In genomic region chr4:41218703-41219102, GRCh38 we compare ENCODE assay signal across 38 cellular contexts. TPM values are rescaled to one million over a fixed set of nuclear protein-coding genes. Genes with fewer than 3 reads are reported as not detected.
"Had no signal": no experiment of that assay in that cellular context is flagged by ENCODE, and none has a peak within 500 bp of the region (broad histone marks: within the 10 kb centered on the region; RNA-seq: fewer than 3 reads in every experiment).

No MANE protein-coding gene starts in this region.

- ATAC-seq: activated T-cell treated with anti-CD3 and anti-CD28 coated beads, Interleukin-2, amount 50 U/mL, for 72 hours; activated T-helper 17 cell treated with anti-CD3 and anti-CD28 coated beads, Interleukin-2, amount 50 U/mL, for 72 hours; PC-3; Right ventricle myocardium inferior had no signal

- H3K27me3 ChIP-seq: brain microvascular endothelial cell, MG63 had no signal

- H3K27ac ChIP-seq: brain microvascular endothelial cell, RWPE1, WERI-Rb-1 had no signal

- H3K9me3 ChIP-seq: MG63 had no signal

- H3K36me3 ChIP-seq: brain microvascular endothelial cell, MG63, WERI-Rb-1 had no signal

- FAIRE-seq: colon, RCC 7860 had no signal

- DNase-seq: activated CD4-positive, alpha-beta memory T cell treated with anti-CD3 and anti-CD28 coated beads, Interleukin-2, amount 10 ng/mL, durations not matched to agents 7 days and 5 days; activated CD4-positive, alpha-beta T cell treated with anti-CD3 and anti-CD28 coated beads for 1 hour; activated CD4-positive, alpha-beta T cell treated with anti-CD3 and anti-CD28 coated beads for 48 hours; activated CD4-positive, CD25-positive, alpha-beta regulatory T cell; activated effector memory CD4-positive, alpha-beta T cell treated with anti-CD3 and anti-CD28 coated beads, Interleukin-2, amount 50 U/mL, for 16 hours; activated naive CD4-positive, alpha-beta T cell; activated naive CD4-positive, alpha-beta T cell treated with anti-CD3 and anti-CD28 coated beads, Interleukin-2, amount 50 U/mL, for 16 hours; activated naive CD8-positive, alpha-beta T cell treated with anti-CD3 and anti-CD28 coated beads for 36 hours; activated T-cell treated with anti-CD3 and anti-CD28 coated beads, Interleukin-2, amount 50 U/mL, for 1 hour; activated T-cell treated with anti-CD3 and anti-CD28 coated beads, Interleukin-2, amount 50 U/mL, for 72 hours; amniotic stem cell; aorta; brain microvascular endothelial cell; central memory CD4-positive, alpha-beta T cell; Kasumi-1; KBM-7; MG63; NCI-H1048; NCI-H1105 treated with DMSO at 0.1 percent for 48 hours; NCI-H1436 treated with DMSO at 0.1 percent for 48 hours; NCI-H1694 treated with DMSO at 0.1 percent for 48 hours; NCI-H2029; NCI-H510A; NCI-H69; NK-92 treated with Interleukin-12 subunit alpha and Interleukin-12 subunit beta, amount 100 ng/mL, for 24 hours; PC-3; SIG-M5; SW 1271; T-helper 1 cell; T-helper 2 cell; T-helper 9 cell; WERI-Rb-1 had no signal

- H3K4me3 ChIP-seq: MG63 had no signal

RNA-seq across cellular contexts. Expression of gene UCHL1, which starts 38.0 kb away (rescaled TPM):
- total RNA-seq: activated CD4-positive, alpha-beta memory T cell treated with anti-CD3 and anti-CD28 coated beads, Interleukin-2, amount 10 ng/mL, durations not matched to agents 7 days and 5 days; SK-MEL-5 had no signal
